Comparison of ENCODE assay signal across 21 cellular contexts in genomic region chr1:170659404-170660035, GRCh38. TPM values are rescaled to one million over a fixed set of nuclear protein-coding genes. Genes with fewer than 3 reads are reported as not detected.
A peak's percentile ranks its signal among the peaks of the same experiment; 100 is the strongest.
DNase-seq lines count a peak whose midpoint lies in the region; ATAC-seq and TF ChIP-seq lines count a peak whose summit lies in the region.
"Had no signal": no experiment of that assay in that cellular context is flagged by ENCODE, and none has a peak within 500 bp of the region (broad histone marks: within the 10 kb centered on the region; RNA-seq: fewer than 3 reads in every experiment).

No MANE protein-coding gene starts in this region.

- H3K27me3 Mint-ChIP-seq in WTC11 (ENCODE audit: low read depth) (peaks cover 83% of the 10 kb centered on the region), Calu3 (ENCODE audit: unreplicated experiment) (peaks cover 15% of the 10 kb centered on the region)
- H3K27me3 Mint-ChIP-seq in stimulated activated memory B cell treated with anti-CD40 and anti-IgM and Interleukin-4, amounts not matched to agents 10 μg/mL and 1 μg/mL and 100 μg/mL, for 72 hours, result peaks cover 70% of the 10 kb centered on the region

- intact Hi-C loops in Calu3 (cut with micrococcal nuclease; ENCODE audit: unreplicated experiment), result no loop called here

- H3K4me3 ChIP-seq in GM23248, result no peak overlapping the region
- H3K4me3 ChIP-seq: BLaER1, SK-N-MC had no signal

- peak overlapping the region; percentile 67 for H3K9ac ChIP-seq in GM23248
- H3K9ac ChIP-seq: BLaER1 had no signal

- H3K79me2 ChIP-seq in GM23248 (ENCODE audit: insufficient read depth), result peaks cover 24% of the 10 kb centered on the region

- no peaks in the 10 kb centered on the region for H3K9me3 ChIP-seq in GM23248 (ENCODE audit: low read depth)

- H3K9me3 Mint-ChIP-seq in WTC11, result no peaks in the 10 kb centered on the region
- no peaks in the 10 kb centered on the region for H3K9me3 Mint-ChIP-seq in Calu3 (ENCODE audit: low read depth, unreplicated experiment)
- H3K9me3 Mint-ChIP-seq in stimulated activated memory B cell treated with anti-CD40 and anti-IgM and Interleukin-4, amounts not matched to agents 10 μg/mL and 1 μg/mL and 100 μg/mL, for 72 hours, result no peaks in the 10 kb centered on the region
- H3K9me3 Mint-ChIP-seq: CD8-positive, alpha-beta memory T cell had no signal

- H3K9me2 ChIP-seq in GM23248 (ENCODE audit: insufficient read depth), result no peaks in the 10 kb centered on the region

- no peak for TF ChIP-seq CTCF in WTC11 (IDR thresholded peaks at IDR 0.05)
- no peak for TF ChIP-seq CTCF in Calu3 (IDR thresholded peaks at IDR 0.05; ENCODE audit: unreplicated experiment)

- H3K4me3 Mint-ChIP-seq in WTC11 (peak overlapping the region; percentile 61), Calu3 (ENCODE audit: low read depth, unreplicated experiment) (no peak overlapping the region)
- H3K4me3 Mint-ChIP-seq in stimulated activated memory B cell treated with anti-CD40 and anti-IgM and Interleukin-4, amounts not matched to agents 10 μg/mL and 1 μg/mL and 100 μg/mL, for 72 hours, result no peak overlapping the region
- H3K4me3 Mint-ChIP-seq: CD8-positive, alpha-beta memory T cell had no signal

- H3K36me3 ChIP-seq in GM23248 (ENCODE audit: low read depth), result no peaks in the 10 kb centered on the region
- H3K36me3 ChIP-seq: BLaER1 had no signal

- H4K20me1 ChIP-seq in GM23248 (ENCODE audit: insufficient read depth), result no peaks in the 10 kb centered on the region
- H4K20me1 ChIP-seq: BLaER1 had no signal

- CTCF ChIA-PET in WTC11 (lab: Charles Lee), result interaction anchor here (0.5 to 1.5 kb wide), 5 partner anchors 11 to 594 kb away, joined by 3 to 5 read pairs (median 3); partner anchors contain the start of gene GORAB
- CTCF ChIA-PET in Calu3 (lab: Charles Lee), result interaction anchor here (0.7 kb wide), 1 partner anchor 301 kb away, joined by 4 read pairs; no protein-coding TSS in a partner anchor

- peaks cover 7% of the 10 kb centered on the region; the same call in 1 of the 2 replicates for H3F3A ChIP-seq in GM23248 (ENCODE audit: insufficient read depth)

- WGBS in GM23248 (ENCODE audit: low coverage in 1 of 2, low lambda C conversion rate in 2 of 2, missing lambda C conversion rate in 2 of 2), 2 experiments, result 69 to 72% methylated on average over 13 of the region's 13 CpGs

- H3K4me2 ChIP-seq in GM23248 (ENCODE audit: unreplicated experiment), result peak overlapping the region; percentile 99
- H3K4me2 ChIP-seq: BLaER1 had no signal

- peaks cover 43% of the 10 kb centered on the region for H3K4me1 Mint-ChIP-seq in WTC11
- H3K4me1 Mint-ChIP-seq in Calu3 (ENCODE audit: low read depth, unreplicated experiment), result peaks cover 12% of the 10 kb centered on the region
- peaks cover 18% of the 10 kb centered on the region for H3K4me1 Mint-ChIP-seq in stimulated activated memory B cell treated with anti-CD40 and anti-IgM and Interleukin-4, amounts not matched to agents 10 μg/mL and 1 μg/mL and 100 μg/mL, for 72 hours

- H3K36me3 Mint-ChIP-seq in WTC11 (no peaks in the 10 kb centered on the region), Calu3 (ENCODE audit: insufficient read depth, unreplicated experiment) (peaks cover 9% of the 10 kb centered on the region)
- no peaks in the 10 kb centered on the region for H3K36me3 Mint-ChIP-seq in stimulated activated memory B cell treated with anti-CD40 and anti-IgM and Interleukin-4, amounts not matched to agents 10 μg/mL and 1 μg/mL and 100 μg/mL, for 72 hours
- H3K36me3 Mint-ChIP-seq: CD8-positive, alpha-beta memory T cell had no signal

- H3K27ac ChIP-seq in GM23248, result peak overlapping the region; percentile 37; the same call in 1 of the 2 replicates
- H3K27ac ChIP-seq: BLaER1, SK-N-MC had no signal

- DNase-seq in GM23248 (peak; percentile 58), WTC11 (ENCODE audit: low spot score) (no peak), fibroblast of peridontal ligament (ENCODE audit: extremely low read depth) (peak; percentile 89), retina (peak; percentile 28), Calu3 (no peak), MV-4-11 (lab: John Stamatoyannopoulos, UW) (no peak)
- DNase-seq: ACHN; CD8-positive, alpha-beta memory T cell; DMS 273 treated with DMSO at 0.1 percent for 48 hours; KBM-7; NCI-H1092 treated with DMSO at 0.1 percent for 48 hours; NCI-H1694; NCI-H2107; NCI-H226; NCI-H526 had no signal

- in situ Hi-C loops in GM23248 (cut with MboI), result loop anchor here (5.0 to 10.0 kb wide), 3 partner anchors 72 to 645 kb away; partner anchors contain the start of gene GORAB

- H3K27ac Mint-ChIP-seq in WTC11, result no peak overlapping the region
- H3K27ac Mint-ChIP-seq in Calu3 (ENCODE audit: unreplicated experiment), result no peak overlapping the region
- no peak overlapping the region for H3K27ac Mint-ChIP-seq in stimulated activated memory B cell treated with anti-CD40 and anti-IgM and Interleukin-4, amounts not matched to agents 10 μg/mL and 1 μg/mL and 100 μg/mL, for 72 hours

- no peaks in the 10 kb centered on the region for H3K27me3 ChIP-seq in GM23248 (replicated peaks; ENCODE audit: insufficient read depth)

- H3K4me1 ChIP-seq in GM23248 (ENCODE audit: insufficient read depth), result no peaks in the 10 kb centered on the region; the same call in 1 of the 2 replicates
- H3K4me1 ChIP-seq: BLaER1 had no signal

- peak overlapping the region; percentile 76 for H2AFZ ChIP-seq in GM23248

- BruUV-seq in Calu3 (replicated peaks; lab: Mats Ljungman, UMichigan), result no TSS peak

- POLR2A ChIA-PET in WTC11 (lab: Charles Lee), result interaction anchor here (0.6 kb wide), 1 partner anchor 802 kb away, joined by 9 read pairs; no protein-coding TSS in a partner anchor

- ATAC-seq in WTC11, result no peak
- ATAC-seq in HG03457 (IDR thresholded peaks at IDR 0.05; ENCODE audit: unreplicated experiment), result no peak
- no peak for ATAC-seq in stimulated activated memory B cell treated with anti-CD40 and anti-IgM and Interleukin-4, amounts not matched to agents 10 μg/mL and 1 μg/mL and 100 μg/mL, for 72 hours
- ATAC-seq: HCT116, Right ventricle myocardium inferior had no signal

TF ChIP-seq in WTC11, 78 proteins besides CTCF, POLR2A, EP300 and RAD21:
- TF ChIP-seq GTF2I (CRISPR knock-in tag; conservative IDR thresholded peaks at IDR 0.05), result no peak
- TF ChIP-seq NR1H2 (CRISPR knock-in tag; IDR thresholded peaks at IDR 0.05), result no peak
- no peak for TF ChIP-seq ATF3 (CRISPR knock-in tag; conservative IDR thresholded peaks at IDR 0.05)
- TF ChIP-seq FOXJ3 (CRISPR knock-in tag; IDR thresholded peaks at IDR 0.05; ENCODE audit: borderline replicate concordance), result no peak
- no peak for TF ChIP-seq STAT6 (CRISPR knock-in tag; conservative IDR thresholded peaks at IDR 0.05; ENCODE audit: low read depth)
- no peak for TF ChIP-seq ATF1 (CRISPR knock-in tag; IDR thresholded peaks at IDR 0.05)

RNA-seq across cellular contexts. Expression of gene PRRX1, which starts 4.4 kb away (rescaled TPM):
- 179 and 191 TPM in 2 replicates for total RNA-seq in GM23248 (2014; rRNA removed; shearing (Covaris generic))
- polyA plus RNA-seq in GM23248 (2016; fragmentation: Nextera tagmentation; extraction: Ambion mirVana), result 38.8 and 40.1 TPM in 2 replicates
- total RNA-seq in WTC11 (2021) (0.14 to 0.31 TPM (median 0.14 TPM) in 3 replicates), Calu3 (2022) (1.8 and 3.0 TPM in 2 replicates)
- total RNA-seq: CD8-positive, alpha-beta memory T cell had no signal
- polyA plus RNA-seq: CD8-positive, alpha-beta memory T cell had no signal

Comparison
In these comparisons a context has a peak if more than half of its experiments do, and no peak if none do; other contexts are left out.
1. DNase-seq: peak in GM23248 (single experiment), fibroblast of peridontal ligament (single experiment) and retina (single experiment); none in WTC11 (single experiment), Calu3 (single experiment) and MV-4-11 (single experiment).
2. RNA of gene PRRX1, which starts 4.4 kb away (total RNA-seq): 179 to 191 TPM in GM23248; 1.8 to 3.0 TPM in Calu3 and 0.14 to 0.31 TPM in WTC11; every median in the first group is over 10 times any median in the second.